Comparison of ENCODE assay signal across 24 cellular contexts in genomic region chr1:1223321-1223720, GRCh38. TPM values are rescaled to one million over a fixed set of nuclear protein-coding genes. Genes with fewer than 3 reads are reported as not detected.
DNase-seq lines count a peak whose midpoint lies in the region; ATAC-seq and TF ChIP-seq lines count a peak whose summit lies in the region.
"Had no signal": no experiment of that assay in that cellular context is flagged by ENCODE, and none has a peak within 500 bp of the region (broad histone marks: within the 10 kb centered on the region; RNA-seq: fewer than 3 reads in every experiment).

No MANE protein-coding gene starts in this region.

- H3K9me3 Mint-ChIP-seq in CD4-positive, alpha-beta memory T cell = peaks cover 0 to 2% (median 0%) of the 10 kb centered on the region in 8 donors
- no peaks in the 10 kb centered on the region for H3K9me3 Mint-ChIP-seq in glutamatergic neuron (ENCODE audit: unreplicated experiment)
- H3K9me3 Mint-ChIP-seq in stimulated activated effector memory CD8-positive, alpha-beta T cell treated with anti-CD3 and anti-CD28 coated beads, Interleukin-12 subunit alpha, Interleukin-12 subunit beta, amount 100 ng/mL, for 72 hours = no peaks in the 10 kb centered on the region
- H3K9me3 Mint-ChIP-seq in CD14-positive monocyte = peaks cover 0 to 2% (median 0%) of the 10 kb centered on the region in 7 donors
- H3K9me3 Mint-ChIP-seq: HFFc6 had no signal

- H3K4me1 ChIP-seq in CD4-positive, alpha-beta memory T cell (ENCODE audit: insufficient read depth, low read length) = peaks cover 17% of the 10 kb centered on the region
- H3K4me1 ChIP-seq: A549 had no signal

- DNase-seq in CD4-positive, alpha-beta memory T cell = no peak
- DNase-seq in T-helper 17 cell = no peak
- DNase-seq in glutamatergic neuron = no peak
- no peak for DNase-seq in stimulated activated effector memory CD8-positive, alpha-beta T cell treated with anti-CD3 and anti-CD28 coated beads, Interleukin-12 subunit alpha, Interleukin-12 subunit beta, amount 100 ng/mL, for 72 hours (ENCODE audit: low spot score in 2 of 2)
- DNase-seq in CD14-positive monocyte (ENCODE audit: low spot score) = no peak
- DNase-seq in NCI-H2227 treated with DMSO at 0.1 percent for 48 hours (lab: John Stamatoyannopoulos, UW) = no peak
- DNase-seq: COR-L47, DMS79, H7, HFFc6, NCI-H1105, NCI-H146, NCI-H2029, NCI-H226, NCI-H510A treated with DMSO at 0.1 percent for 48 hours, NCI-H748 treated with DMSO at 0.1 percent for 48 hours, PC-9, RPMI8226, SHP77 treated with DMSO at 0.1 percent for 48 hours had no signal

- H3K4me1 Mint-ChIP-seq in CD4-positive, alpha-beta memory T cell = peaks cover 11 to 37% (median 21%) of the 10 kb centered on the region in 4 donors
- H3K4me1 Mint-ChIP-seq in T-helper 17 cell (peaks cover 16% of the 10 kb centered on the region), glutamatergic neuron (ENCODE audit: low read depth, unreplicated experiment) (no peaks in the 10 kb centered on the region), CD14-positive monocyte (no peaks in the 10 kb centered on the region)
- peaks cover 38% of the 10 kb centered on the region for H3K4me1 Mint-ChIP-seq in stimulated activated effector memory CD8-positive, alpha-beta T cell treated with anti-CD3 and anti-CD28 coated beads, Interleukin-12 subunit alpha, Interleukin-12 subunit beta, amount 100 ng/mL, for 72 hours

- peak overlapping the region in 5 of 7 donors; percentile 14 to 78 (median 50) for H3K27ac Mint-ChIP-seq in CD4-positive, alpha-beta memory T cell
- H3K27ac Mint-ChIP-seq in T-helper 17 cell (no peak overlapping the region), glutamatergic neuron (ENCODE audit: unreplicated experiment) (peak overlapping the region; percentile 48), CD14-positive monocyte (peak overlapping the region in 1 of 7 donors; percentile 32)
- H3K27ac Mint-ChIP-seq in stimulated activated effector memory CD8-positive, alpha-beta T cell treated with anti-CD3 and anti-CD28 coated beads, Interleukin-12 subunit alpha, Interleukin-12 subunit beta, amount 100 ng/mL, for 72 hours = peak overlapping the region; percentile 81
- H3K27ac Mint-ChIP-seq: HFFc6 had no signal

- CTCF ChIA-PET in CD4-positive, alpha-beta memory T cell (lab: Charles Lee; ENCODE audit: partially characterized antibody) = no interaction called here

- H3K4me3 ChIP-seq in CD4-positive, alpha-beta memory T cell (ENCODE audit: low read length in 2 of 2) = no peak overlapping the region
- H3K4me3 ChIP-seq: A549, PC-9, SK-N-MC had no signal

- H3K36me3 Mint-ChIP-seq in CD4-positive, alpha-beta memory T cell = peaks cover 20 to 44% of the 10 kb centered on the region in 2 donors
- H3K36me3 Mint-ChIP-seq in T-helper 17 cell (ENCODE audit: low read depth) = peaks cover 3% of the 10 kb centered on the region
- H3K36me3 Mint-ChIP-seq in glutamatergic neuron (ENCODE audit: unreplicated experiment) = peaks cover 6% of the 10 kb centered on the region
- peaks cover 92% of the 10 kb centered on the region for H3K36me3 Mint-ChIP-seq in stimulated activated effector memory CD8-positive, alpha-beta T cell treated with anti-CD3 and anti-CD28 coated beads, Interleukin-12 subunit alpha, Interleukin-12 subunit beta, amount 100 ng/mL, for 72 hours
- H3K36me3 Mint-ChIP-seq in CD14-positive monocyte = peaks cover 63 to 85% of the 10 kb centered on the region in 2 donors

- ATAC-seq in T-helper 17 cell = no peak
- no peak for ATAC-seq in stimulated activated effector memory CD8-positive, alpha-beta T cell treated with anti-CD3 and anti-CD28 coated beads, Interleukin-12 subunit alpha, Interleukin-12 subunit beta, amount 100 ng/mL, for 72 hours
- no peak for ATAC-seq in HG02981 (IDR thresholded peaks at IDR 0.05; ENCODE audit: unreplicated experiment)
- ATAC-seq: A549 had no signal

- no peak overlapping the region for H3K4me3 Mint-ChIP-seq in CD4-positive, alpha-beta memory T cell
- H3K4me3 Mint-ChIP-seq in T-helper 17 cell (peak overlapping the region; percentile 36), glutamatergic neuron (ENCODE audit: unreplicated experiment) (peak overlapping the region; percentile 40), CD14-positive monocyte (no peak overlapping the region)
- H3K4me3 Mint-ChIP-seq in stimulated activated effector memory CD8-positive, alpha-beta T cell treated with anti-CD3 and anti-CD28 coated beads, Interleukin-12 subunit alpha, Interleukin-12 subunit beta, amount 100 ng/mL, for 72 hours = no peak overlapping the region
- H3K4me3 Mint-ChIP-seq: B cell, HFFc6 had no signal

- TF ChIP-seq CTCF in glutamatergic neuron (IDR thresholded peaks at IDR 0.05; ENCODE audit: partially characterized antibody, unreplicated experiment) = no peak
- no peak for TF ChIP-seq CTCF in CD14-positive monocyte (IDR thresholded peaks at IDR 0.05)

- H3K27me3 Mint-ChIP-seq in CD4-positive, alpha-beta memory T cell = no peaks in the 10 kb centered on the region
- H3K27me3 Mint-ChIP-seq in T-helper 17 cell (no peaks in the 10 kb centered on the region), glutamatergic neuron (ENCODE audit: unreplicated experiment) (peaks cover 12% of the 10 kb centered on the region), CD14-positive monocyte (ENCODE audit: low read depth in 3 of 3) (no peaks in the 10 kb centered on the region)
- H3K27me3 Mint-ChIP-seq: B cell had no signal

- H3K27ac ChIP-seq in CD4-positive, alpha-beta memory T cell (ENCODE audit: low read depth, low read length) = no peak overlapping the region
- H3K27ac ChIP-seq: A549, PC-9, SK-N-MC had no signal

- H3K27me3 ChIP-seq in CD4-positive, alpha-beta memory T cell (ENCODE audit: insufficient read depth, low read length) = no peaks in the 10 kb centered on the region

- no peaks in the 10 kb centered on the region for H3K9me3 ChIP-seq in CD4-positive, alpha-beta memory T cell (ENCODE audit: control insufficient read depth in 1 of 2, low read length in 2 of 2)
- no peaks in the 10 kb centered on the region for H3K9me3 ChIP-seq in T-helper 17 cell (ENCODE audit: control insufficient read depth, low read length, poor library complexity, severe bottlenecking)
- H3K9me3 ChIP-seq: A549 had no signal

- POLR2A ChIA-PET in CD4-positive, alpha-beta memory T cell (lab: Charles Lee; ENCODE audit: partially characterized antibody) = no interaction called here

- H3K36me3 ChIP-seq in CD4-positive, alpha-beta memory T cell (ENCODE audit: insufficient read depth, low read length) = peaks cover 42% of the 10 kb centered on the region

- intact Hi-C loops in CD4-positive, alpha-beta memory T cell (cut with micrococcal nuclease) = no loop called here
- intact Hi-C loops in CD14-positive monocyte (cut with micrococcal nuclease) = no loop called here

RNA-seq across cellular contexts. Expression of gene SDF4, which starts 8.5 kb away (rescaled TPM):
- 100 to 1,000 TPM; 125 to 138 TPM for total RNA-seq in CD4-positive, alpha-beta memory T cell
- polyA plus RNA-seq in CD4-positive, alpha-beta memory T cell = 100 to 1,000 TPM in 1 of 2 donors, 10 to 100 TPM in 1; 97.4 to 106 TPM
- 100 to 1,000 TPM; 129 to 146 TPM for total RNA-seq in T-helper 17 cell
- total RNA-seq in glutamatergic neuron (ENCODE audit: unreplicated experiment) = 89.2 TPM
- polyA plus RNA-seq in CD14-positive monocyte = 10 to 100 TPM; 81.7 to 89.0 TPM

RNA-seq across cellular contexts. Expression of gene B3GALT6, which starts 8.7 kb away (rescaled TPM):
- total RNA-seq in CD4-positive, alpha-beta memory T cell = 10 to 100 TPM; 23.0 to 23.7 TPM
- polyA plus RNA-seq in CD4-positive, alpha-beta memory T cell = 10 to 100 TPM in 1 of 2 donors, 1 to 10 TPM in 1; 5.4 to 14.4 TPM
- 1 to 10 TPM; 8.4 to 9.4 TPM for total RNA-seq in T-helper 17 cell
- 30.0 TPM for total RNA-seq in glutamatergic neuron (ENCODE audit: unreplicated experiment)
- 1 to 10 TPM; 1.9 to 8.8 TPM for polyA plus RNA-seq in CD14-positive monocyte

RNA-seq across cellular contexts. Expression of gene TNFRSF4, which starts 9.4 kb away (rescaled TPM):
- 10 to 100 TPM; 13.5 to 15.5 TPM for total RNA-seq in CD4-positive, alpha-beta memory T cell
- polyA plus RNA-seq in CD4-positive, alpha-beta memory T cell = 10 to 100 TPM; 63.2 to 75.1 TPM
- total RNA-seq in T-helper 17 cell = 100 to 1,000 TPM in 1 of 2 donors, 10 to 100 TPM in 1; 94.7 to 127 TPM
- total RNA-seq in glutamatergic neuron (ENCODE audit: unreplicated experiment) = 0.29 TPM
- polyA plus RNA-seq in CD14-positive monocyte = not detected
- polyA plus RNA-seq: A549 had no signal

RNA-seq across cellular contexts. Expression of gene TNFRSF18, which starts 16.9 kb away (rescaled TPM):
- total RNA-seq in CD4-positive, alpha-beta memory T cell = 1 to 10 TPM; 8.0 to 8.6 TPM
- 10 to 100 TPM; 22.1 to 27.1 TPM for polyA plus RNA-seq in CD4-positive, alpha-beta memory T cell
- total RNA-seq in T-helper 17 cell (10 to 100 TPM; 47.9 to 80.4 TPM), glutamatergic neuron (ENCODE audit: unreplicated experiment) (3.0 TPM)
- not detected for polyA plus RNA-seq in CD14-positive monocyte
- total RNA-seq: H7, HFFc6, HT1080 had no signal
- polyA plus RNA-seq: A549 had no signal

RNA-seq across cellular contexts. Expression of gene C1QTNF12, which starts 23.2 kb away (rescaled TPM):
- total RNA-seq in CD4-positive, alpha-beta memory T cell = 1 to 10 TPM; 2.4 to 3.3 TPM
- under 1 TPM in 1 of 2 donors, not detected in 1; 0.31 TPM for polyA plus RNA-seq in CD4-positive, alpha-beta memory T cell
- total RNA-seq in T-helper 17 cell (1 to 10 TPM in 1 of 2 donors, under 1 TPM in 1; 0.91 to 2.0 TPM), glutamatergic neuron (ENCODE audit: unreplicated experiment) (9.1 TPM)
- not detected for polyA plus RNA-seq in CD14-positive monocyte

Comparison
In these comparisons a context has a peak if more than half of its experiments do, and no peak if none do; other contexts are left out.
1. H3K4me3 Mint-ChIP-seq: peak in T-helper 17 cell (single experiment) and glutamatergic neuron (single experiment); none in CD4-positive, alpha-beta memory T cell (0 of 8), stimulated activated effector memory CD8-positive, alpha-beta T cell treated with anti-CD3 and anti-CD28 coated beads, Interleukin-12 subunit alpha, Interleukin-12 subunit beta, amount 100 ng/mL, for 72 hours (single experiment) and CD14-positive monocyte (0 of 2).
2. RNA of gene TNFRSF4, which starts 9.4 kb away (total RNA-seq): 94.7 to 127 TPM in T-helper 17 cell and 13.5 to 15.5 TPM in CD4-positive, alpha-beta memory T cell; 0.29 TPM in glutamatergic neuron (single experiment); every median in the first group is over 10 times any median in the second.